Comparison of ENCODE assay signal across 21 cellular contexts in genomic region chr3:4816718-4817117, GRCh38.
A peak's percentile ranks its signal among the peaks of the same experiment; 100 is the strongest.
DNase-seq lines count a peak whose midpoint lies in the region; ATAC-seq and TF ChIP-seq lines count a peak whose summit lies in the region.
"Had no signal": no experiment of that assay in that cellular context is flagged by ENCODE, and none has a peak within 500 bp of the region (broad histone marks: within the 10 kb centered on the region; RNA-seq: fewer than 3 reads in every experiment).

No MANE protein-coding gene starts in this region.

- peak overlapping the region; percentile 50 for H3K27ac Mint-ChIP-seq in activated naive CD8-positive, alpha-beta T cell
- no peak overlapping the region for H3K27ac Mint-ChIP-seq in activated naive CD8-positive, alpha-beta T cell treated with anti-CD3 and anti-CD28 coated beads for 36 hours
- H3K27ac Mint-ChIP-seq in endodermal cell = no peak overlapping the region
- H3K27ac Mint-ChIP-seq in stimulated activated memory B cell treated with anti-CD40 and anti-IgM and Interleukin-4, amounts not matched to agents 10 μg/mL and 1 μg/mL and 100 μg/mL, for 72 hours = peak overlapping the region; percentile 4

- peaks cover 5% of the 10 kb centered on the region for H3K36me3 ChIP-seq in endodermal cell (ENCODE audit: control insufficient read depth, insufficient read depth, low read length)

- no peaks in the 10 kb centered on the region for H3K27me3 Mint-ChIP-seq in activated naive CD8-positive, alpha-beta T cell
- no peaks in the 10 kb centered on the region for H3K27me3 Mint-ChIP-seq in activated naive CD8-positive, alpha-beta T cell treated with anti-CD3 and anti-CD28 coated beads for 36 hours
- H3K27me3 Mint-ChIP-seq in endodermal cell (ENCODE audit: insufficient read depth) = peaks cover 29% of the 10 kb centered on the region
- H3K27me3 Mint-ChIP-seq in stimulated activated memory B cell treated with anti-CD40 and anti-IgM and Interleukin-4, amounts not matched to agents 10 μg/mL and 1 μg/mL and 100 μg/mL, for 72 hours = no peaks in the 10 kb centered on the region
- H3K27me3 Mint-ChIP-seq: CD4-positive, alpha-beta memory T cell had no signal

- peak overlapping the region; percentile 54 for H3K4me3 ChIP-seq in endodermal cell (ENCODE audit: low read length)
- H3K4me3 ChIP-seq: A549, GM12878, GM23248 had no signal

- H3K9me3 Mint-ChIP-seq in activated naive CD8-positive, alpha-beta T cell (ENCODE audit: low read depth) = no peaks in the 10 kb centered on the region
- peaks cover 7% of the 10 kb centered on the region for H3K9me3 Mint-ChIP-seq in activated naive CD8-positive, alpha-beta T cell treated with anti-CD3 and anti-CD28 coated beads for 36 hours
- H3K9me3 Mint-ChIP-seq in endodermal cell = peaks cover 27% of the 10 kb centered on the region
- no peaks in the 10 kb centered on the region for H3K9me3 Mint-ChIP-seq in stimulated activated memory B cell treated with anti-CD40 and anti-IgM and Interleukin-4, amounts not matched to agents 10 μg/mL and 1 μg/mL and 100 μg/mL, for 72 hours

- H3K9ac ChIP-seq in endodermal cell (ENCODE audit: extremely low read depth, low read length, poor library complexity, severe bottlenecking) = no peak overlapping the region
- H3K9ac ChIP-seq: GM23248 had no signal

- H3K4me1 Mint-ChIP-seq in activated naive CD8-positive, alpha-beta T cell (ENCODE audit: low read depth) = peaks cover 25% of the 10 kb centered on the region
- peaks cover 31% of the 10 kb centered on the region for H3K4me1 Mint-ChIP-seq in activated naive CD8-positive, alpha-beta T cell treated with anti-CD3 and anti-CD28 coated beads for 36 hours
- H3K4me1 Mint-ChIP-seq in endodermal cell = peaks cover 18% of the 10 kb centered on the region
- H3K4me1 Mint-ChIP-seq in stimulated activated memory B cell treated with anti-CD40 and anti-IgM and Interleukin-4, amounts not matched to agents 10 μg/mL and 1 μg/mL and 100 μg/mL, for 72 hours = peaks cover 24% of the 10 kb centered on the region

- TF ChIP-seq CTCF in endodermal cell (conservative IDR thresholded peaks at IDR 0.05) = no peak

- H3K4me3 Mint-ChIP-seq in activated naive CD8-positive, alpha-beta T cell = no peak overlapping the region
- H3K4me3 Mint-ChIP-seq in activated naive CD8-positive, alpha-beta T cell treated with anti-CD3 and anti-CD28 coated beads for 36 hours = no peak overlapping the region
- no peak overlapping the region for H3K4me3 Mint-ChIP-seq in endodermal cell
- no peak overlapping the region for H3K4me3 Mint-ChIP-seq in stimulated activated memory B cell treated with anti-CD40 and anti-IgM and Interleukin-4, amounts not matched to agents 10 μg/mL and 1 μg/mL and 100 μg/mL, for 72 hours
- H3K4me3 Mint-ChIP-seq: CD4-positive, alpha-beta memory T cell had no signal

- ATAC-seq in stimulated activated memory B cell treated with anti-CD40 and anti-IgM and Interleukin-4, amounts not matched to agents 10 μg/mL and 1 μg/mL and 100 μg/mL, for 72 hours = no peak
- ATAC-seq: A549, GM12878 had no signal

- peaks cover 11% of the 10 kb centered on the region for H3K27me3 ChIP-seq in endodermal cell (ENCODE audit: control insufficient read depth, insufficient read depth, low read length, poor library complexity, severe bottlenecking)

- WGBS in endodermal cell (ENCODE audit: insufficient coverage in 1 of 2, insufficient read length in 1 of 2), 2 experiments = 83 to 93% methylated on average over 1 to 2 of the region's 2 CpGs

- H3K4me1 ChIP-seq in endodermal cell (ENCODE audit: control insufficient read depth, insufficient read depth, low read length) = peaks cover 15% of the 10 kb centered on the region

- peaks cover 37% of the 10 kb centered on the region for H3K36me3 Mint-ChIP-seq in activated naive CD8-positive, alpha-beta T cell
- peaks cover 80% of the 10 kb centered on the region for H3K36me3 Mint-ChIP-seq in activated naive CD8-positive, alpha-beta T cell treated with anti-CD3 and anti-CD28 coated beads for 36 hours
- peaks cover 19% of the 10 kb centered on the region for H3K36me3 Mint-ChIP-seq in endodermal cell (ENCODE audit: low read depth)
- peaks cover 96% of the 10 kb centered on the region for H3K36me3 Mint-ChIP-seq in stimulated activated memory B cell treated with anti-CD40 and anti-IgM and Interleukin-4, amounts not matched to agents 10 μg/mL and 1 μg/mL and 100 μg/mL, for 72 hours

- H3K27ac ChIP-seq in endodermal cell (ENCODE audit: low read depth, low read length) = no peak overlapping the region
- H3K27ac ChIP-seq: A549, GM23248 had no signal

- no peak for DNase-seq in activated naive CD8-positive, alpha-beta T cell treated with anti-CD3 and anti-CD28 coated beads for 36 hours
- DNase-seq in endodermal cell (no peak), NCI-H2029 treated with DMSO at 0.1 percent for 48 hours (lab: John Stamatoyannopoulos, UW) (no peak), Ammon's horn (ENCODE audit: low spot score) (no peak), kidney glomerular epithelial cell (lab: John Stamatoyannopoulos, UW) (no peak)
- DNase-seq: 8988T; ACHN; AML-193; C1 segment of cervical spinal cord; CD4-positive, alpha-beta memory T cell; DMS 273 treated with DMSO at 0.1 percent for 48 hours; DMS79; EL; GDM1; GM23248; H7; HCEC 1CT had no signal

- peaks cover 27% of the 10 kb centered on the region for H3K9me3 ChIP-seq in endodermal cell (ENCODE audit: control insufficient read depth, low read length)

Comparison
In these comparisons a context has a peak if more than half of its experiments do, and no peak if none do; other contexts are left out.
1. H3K27ac Mint-ChIP-seq: peak in activated naive CD8-positive, alpha-beta T cell (single experiment) and stimulated activated memory B cell treated with anti-CD40 and anti-IgM and Interleukin-4, amounts not matched to agents 10 μg/mL and 1 μg/mL and 100 μg/mL, for 72 hours (single experiment); none in activated naive CD8-positive, alpha-beta T cell treated with anti-CD3 and anti-CD28 coated beads for 36 hours (single experiment) and endodermal cell (single experiment).